In genomic region chr6:155272353-155273222, GRCh38 we compare ENCODE assay signal across 12 cellular contexts. TPM values are rescaled to one million over a fixed set of nuclear protein-coding genes. Genes with fewer than 3 reads are reported as not detected.
DNase-seq lines count a peak whose midpoint lies in the region; ATAC-seq and TF ChIP-seq lines count a peak whose summit lies in the region.
"Had no signal": no experiment of that assay in that cellular context is flagged by ENCODE, and none has a peak within 500 bp of the region (broad histone marks: within the 10 kb centered on the region; RNA-seq: fewer than 3 reads in every experiment).

No MANE protein-coding gene starts in this region.

- H3K4me2 ChIP-seq in BLaER1 treated with 17β-estradiol and CSF1 and Interleukin-3, amounts not matched to agents 10 nM and 100 nM, result peak overlapping the region in 6 of 11 experiments; percentile 47 to 62 (median 52); a peak in 9 of 22 replicates

- WGBS in prostate gland, result 46% methylated on average over 8 of the region's 8 CpGs
- WGBS in lower leg skin, 2 donors, result 49 to 56% methylated on average over 8 of the region's 8 CpGs

- no peaks in the 10 kb centered on the region for H3K9me3 ChIP-seq in BLaER1 treated with 17β-estradiol and CSF1 and Interleukin-3, amounts not matched to agents 10 nM and 100 nM (replicated peaks in 1 of 11)
- H3K9me3 ChIP-seq in SJSA1 (replicated peaks) (no peaks in the 10 kb centered on the region), prostate gland (no peaks in the 10 kb centered on the region)
- H3K9me3 ChIP-seq: Caco-2 had no signal

- H3K36me3 ChIP-seq in BLaER1 treated with 17β-estradiol and CSF1 and Interleukin-3, amounts not matched to agents 10 nM and 100 nM, result peaks cover 18 to 65% (median 38%) of the 10 kb centered on the region in 11 experiments; a peak in 21 of 22 replicates
- H3K36me3 ChIP-seq in SJSA1 (peaks cover 18% of the 10 kb centered on the region), prostate gland (no peaks in the 10 kb centered on the region)

- no peaks in the 10 kb centered on the region; a peak in 1 of 22 replicates for H4K20me1 ChIP-seq in BLaER1 treated with 17β-estradiol and CSF1 and Interleukin-3, amounts not matched to agents 10 nM and 100 nM

- intact Hi-C loops in prostate gland (cut with DNase I), result no loop called here
- intact Hi-C loops in lower leg skin (cut with DNase I; ENCODE audit: low total_unique reads), result no loop called here

- peak in 1 of 2 experiments; percentile 25 for DNase-seq in SJSA1 (ENCODE audit: low read depth in 1 of 2, low spot score in 2 of 2)
- peak; percentile 16 for DNase-seq in fibroblast of pulmonary artery (ENCODE audit: low read depth)
- no peak for DNase-seq in prostate gland (ENCODE audit: low spot score)
- no peak for DNase-seq in lower leg skin (ENCODE audit: low spot score in 2 of 2)
- no peak for DNase-seq in stimulated activated CD4-positive, alpha-beta T cell treated with anti-CD3 and anti-CD28 coated beads, Interleukin-15, amount 100 ng/mL, for 24 hours
- DNase-seq: Caco-2, NCI-H1694 treated with DMSO at 0.1 percent for 48 hours, SIG-M5 had no signal

- no peak for ATAC-seq in GM18858 (IDR thresholded peaks at IDR 0.05; ENCODE audit: unreplicated experiment)
- no peak for ATAC-seq in GM19455 (IDR thresholded peaks at IDR 0.05; ENCODE audit: unreplicated experiment)

- no peak for TF ChIP-seq CTCF in fibroblast of pulmonary artery (IDR thresholded peaks at IDR 0.05; ENCODE audit: low read length, missing control alignments)
- no peak for TF ChIP-seq CTCF in prostate gland (IDR thresholded peaks at IDR 0.05)
- no peak for TF ChIP-seq CTCF in lower leg skin (IDR thresholded peaks at IDR 0.05)

- H3K9ac ChIP-seq in BLaER1 treated with 17β-estradiol and CSF1 and Interleukin-3, amounts not matched to agents 10 nM and 100 nM, result no peak overlapping the region

- H3K27me3 ChIP-seq in BLaER1 treated with 17β-estradiol and CSF1 and Interleukin-3, amounts not matched to agents 10 nM and 100 nM, result no peaks in the 10 kb centered on the region
- H3K27me3 ChIP-seq in SJSA1 (replicated peaks) (no peaks in the 10 kb centered on the region), prostate gland (replicated peaks; ENCODE audit: insufficient read depth) (no peaks in the 10 kb centered on the region)

- H3K4me3 ChIP-seq in BLaER1 treated with 17β-estradiol and CSF1 and Interleukin-3, amounts not matched to agents 10 nM and 100 nM, result no peak overlapping the region
- H3K4me3 ChIP-seq in SJSA1, result no peak overlapping the region
- H3K4me3 ChIP-seq in fibroblast of pulmonary artery (replicated peaks; ENCODE audit: low read depth, low read length), result no peak overlapping the region
- H3K4me3 ChIP-seq in prostate gland, result no peak overlapping the region
- H3K4me3 ChIP-seq in lower leg skin (ENCODE audit: low read depth, poor library complexity, severe bottlenecking), result no peak overlapping the region

- no peak for TF ChIP-seq POLR2A in prostate gland (IDR thresholded peaks at IDR 0.05)
- no peak for TF ChIP-seq POLR2A in lower leg skin (IDR thresholded peaks at IDR 0.05)

- H3K27ac ChIP-seq in BLaER1 treated with 17β-estradiol and CSF1 and Interleukin-3, amounts not matched to agents 10 nM and 100 nM, result peak overlapping the region in 4 of 11 experiments; percentile 4 to 47 (median 29); a peak in 5 of 22 replicates
- peak overlapping the region; percentile 86 for H3K27ac ChIP-seq in SJSA1
- H3K27ac ChIP-seq in prostate gland, result peak overlapping the region; percentile 5 to 7

- H3K4me1 ChIP-seq in BLaER1 treated with 17β-estradiol and CSF1 and Interleukin-3, amounts not matched to agents 10 nM and 100 nM, result peaks cover 6 to 21% (median 14%) of the 10 kb centered on the region in 10 experiments
- H3K4me1 ChIP-seq in SJSA1 (replicated peaks), result peaks cover 60% of the 10 kb centered on the region
- H3K4me1 ChIP-seq in prostate gland (replicated peaks), result peaks cover 6% of the 10 kb centered on the region

RNA-seq across cellular contexts. Expression of gene CLDN20, which starts 8.8 kb away (rescaled TPM):
- total RNA-seq in SJSA1 (2014; rRNA removed; shearing (Covaris generic)), result not detected in 2 replicates
- total RNA-seq in prostate gland, result not detected
- under 1 TPM in 3 of 4 donors, not detected in 1; 0.34 to 0.68 (median 0.34) TPM for total RNA-seq in lower leg skin
- total RNA-seq: Caco-2, H1 had no signal

RNA-seq across cellular contexts. Expression of gene TFB1M, which starts 41.7 kb away (rescaled TPM):
- 15.9 and 48.9 TPM in 2 replicates for total RNA-seq in SJSA1 (2014; rRNA removed; shearing (Covaris generic))
- total RNA-seq in prostate gland, result 10 to 100 TPM; 10.7 to 14.1 TPM
- total RNA-seq in lower leg skin, result 10 to 100 TPM; 10.1 to 21.9 (median 14.8) TPM
